1 cellular context compared by ENCODE assay signal in the genomic region with DNA sequence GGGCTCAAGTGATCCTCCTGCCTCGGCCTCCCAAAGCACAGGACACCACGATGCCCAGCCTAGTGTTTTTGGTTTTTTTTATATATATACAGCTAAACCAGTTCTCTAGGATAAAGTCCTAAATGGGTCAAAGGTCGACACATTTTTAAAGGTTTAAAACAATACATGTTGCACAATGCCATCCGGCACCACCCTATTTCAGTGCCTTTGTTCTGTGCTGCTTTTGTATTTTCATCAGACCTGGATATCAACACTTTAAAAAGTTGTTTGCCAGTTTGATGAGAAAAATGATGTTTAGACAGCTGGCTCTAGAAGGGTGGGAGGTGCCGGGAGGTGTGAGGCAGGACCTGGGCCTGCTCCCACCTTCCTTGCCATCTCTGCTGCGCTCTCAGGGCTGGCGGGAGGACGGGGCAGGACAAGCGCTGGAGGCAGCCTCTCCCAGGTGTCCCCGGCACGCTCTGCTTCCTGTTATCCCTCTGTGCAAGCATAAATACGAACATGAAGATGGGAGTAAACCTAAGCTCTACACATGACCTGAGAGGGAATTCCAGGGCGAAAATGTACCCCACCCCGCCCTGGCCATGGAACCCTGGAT.
TF ChIP-seq lines count a peak whose summit lies in the region.

No MANE protein-coding gene starts in this region.

TF ChIP-seq in HepG2, 621 proteins besides CTCF, POLR2A, EP300 and RAD21 (continued from another document):
- TF ChIP-seq, protein P1, sequence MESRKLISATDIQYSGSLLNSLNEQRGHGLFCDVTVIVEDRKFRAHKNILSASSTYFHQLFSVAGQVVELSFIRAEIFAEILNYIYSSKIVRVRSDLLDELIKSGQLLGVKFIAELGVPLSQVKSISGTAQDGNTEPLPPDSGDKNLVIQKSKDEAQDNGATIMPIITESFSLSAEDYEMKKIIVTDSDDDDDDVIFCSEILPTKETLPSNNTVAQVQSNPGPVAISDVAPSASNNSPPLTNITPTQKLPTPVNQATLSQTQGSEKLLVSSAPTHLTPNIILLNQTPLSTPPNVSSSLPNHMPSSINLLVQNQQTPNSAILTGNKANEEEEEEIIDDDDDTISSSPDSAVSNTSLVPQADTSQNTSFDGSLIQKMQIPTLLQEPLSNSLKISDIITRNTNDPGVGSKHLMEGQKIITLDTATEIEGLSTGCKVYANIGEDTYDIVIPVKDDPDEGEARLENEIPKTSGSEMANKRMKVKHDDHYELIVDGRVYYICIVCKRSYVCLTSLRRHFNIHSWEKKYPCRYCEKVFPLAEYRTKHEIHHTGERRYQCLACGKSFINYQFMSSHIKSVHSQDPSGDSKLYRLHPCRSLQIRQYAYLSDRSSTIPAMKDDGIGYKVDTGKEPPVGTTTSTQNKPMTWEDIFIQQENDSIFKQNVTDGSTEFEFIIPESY (CRISPR knock-in tag; IDR thresholded peaks at IDR 0.05): peak; percentile 76
- TF ChIP-seq ATAD3A (CRISPR knock-in tag; IDR thresholded peaks at IDR 0.05) (no peak), SOX6 (IDR thresholded peaks at IDR 0.05) (no peak), SOX6 (CRISPR knock-in tag; IDR thresholded peaks at IDR 0.05) (peak; percentile 48; the same call in 1 of the 2 replicates), SRSF4 (IDR thresholded peaks at IDR 0.05; ENCODE audit: low read depth, low read length, poor library complexity, severe bottlenecking) (no peak), ZNF430 (CRISPR knock-in tag; IDR thresholded peaks at IDR 0.05) (no peak), NAIF1 (CRISPR knock-in tag; IDR thresholded peaks at IDR 0.05; ENCODE audit: borderline replicate concordance) (no peak), CAMTA2 (CRISPR knock-in tag; IDR thresholded peaks at IDR 0.05; ENCODE audit: borderline replicate concordance) (no peak), ZNF598 (CRISPR knock-in tag; IDR thresholded peaks at IDR 0.05; ENCODE audit: borderline replicate concordance) (no peak), CEBPG (CRISPR knock-in tag; IDR thresholded peaks at IDR 0.05) (0 out of 2 replicates have a peak, but pooled peaks have one; percentile 10), ASH2L (IDR thresholded peaks at IDR 0.05; ENCODE audit: insufficient read length, low read depth, low read length) (no peak), CEBPB (IDR thresholded peaks at IDR 0.05; ENCODE audit: borderline replicate concordance, low read depth, low read length) (0 out of 2 replicates have a peak, but pooled peaks have one; percentile 47), FOSL1 (CRISPR knock-in tag; IDR thresholded peaks at IDR 0.05; ENCODE audit: borderline replicate concordance) (no peak), ZNF260 (CRISPR knock-in tag; IDR thresholded peaks at IDR 0.05; ENCODE audit: borderline replicate concordance, low read depth) (no peak), ZNF768 (CRISPR knock-in tag; IDR thresholded peaks at IDR 0.05) (peak; percentile 26; the same call in 1 of the 2 replicates), PAF1 (CRISPR knock-in tag; IDR thresholded peaks at IDR 0.05) (no peak), BRCA1 (CRISPR knock-in tag; IDR thresholded peaks at IDR 0.05) (no peak), TOE1 (CRISPR knock-in tag; IDR thresholded peaks at IDR 0.05) (no peak)
- TF ChIP-seq, protein P2, sequence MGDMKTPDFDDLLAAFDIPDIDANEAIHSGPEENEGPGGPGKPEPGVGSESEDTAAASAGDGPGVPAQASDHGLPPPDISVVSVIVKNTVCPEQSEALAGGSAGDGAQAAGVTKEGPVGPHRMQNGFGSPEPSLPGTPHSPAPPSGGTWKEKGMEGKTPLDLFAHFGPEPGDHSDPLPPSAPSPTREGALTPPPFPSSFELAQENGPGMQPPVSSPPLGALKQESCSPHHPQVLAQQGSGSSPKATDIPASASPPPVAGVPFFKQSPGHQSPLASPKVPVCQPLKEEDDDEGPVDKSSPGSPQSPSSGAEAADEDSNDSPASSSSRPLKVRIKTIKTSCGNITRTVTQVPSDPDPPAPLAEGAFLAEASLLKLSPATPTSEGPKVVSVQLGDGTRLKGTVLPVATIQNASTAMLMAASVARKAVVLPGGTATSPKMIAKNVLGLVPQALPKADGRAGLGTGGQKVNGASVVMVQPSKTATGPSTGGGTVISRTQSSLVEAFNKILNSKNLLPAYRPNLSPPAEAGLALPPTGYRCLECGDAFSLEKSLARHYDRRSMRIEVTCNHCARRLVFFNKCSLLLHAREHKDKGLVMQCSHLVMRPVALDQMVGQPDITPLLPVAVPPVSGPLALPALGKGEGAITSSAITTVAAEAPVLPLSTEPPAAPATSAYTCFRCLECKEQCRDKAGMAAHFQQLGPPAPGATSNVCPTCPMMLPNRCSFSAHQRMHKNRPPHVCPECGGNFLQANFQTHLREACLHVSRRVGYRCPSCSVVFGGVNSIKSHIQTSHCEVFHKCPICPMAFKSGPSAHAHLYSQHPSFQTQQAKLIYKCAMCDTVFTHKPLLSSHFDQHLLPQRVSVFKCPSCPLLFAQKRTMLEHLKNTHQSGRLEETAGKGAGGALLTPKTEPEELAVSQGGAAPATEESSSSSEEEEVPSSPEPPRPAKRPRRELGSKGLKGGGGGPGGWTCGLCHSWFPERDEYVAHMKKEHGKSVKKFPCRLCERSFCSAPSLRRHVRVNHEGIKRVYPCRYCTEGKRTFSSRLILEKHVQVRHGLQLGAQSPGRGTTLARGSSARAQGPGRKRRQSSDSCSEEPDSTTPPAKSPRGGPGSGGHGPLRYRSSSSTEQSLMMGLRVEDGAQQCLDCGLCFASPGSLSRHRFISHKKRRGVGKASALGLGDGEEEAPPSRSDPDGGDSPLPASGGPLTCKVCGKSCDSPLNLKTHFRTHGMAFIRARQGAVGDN (CRISPR knock-in tag; IDR thresholded peaks at IDR 0.05): peak; percentile 18; the same call in 1 of the 2 replicates
- TF ChIP-seq, protein P3, sequence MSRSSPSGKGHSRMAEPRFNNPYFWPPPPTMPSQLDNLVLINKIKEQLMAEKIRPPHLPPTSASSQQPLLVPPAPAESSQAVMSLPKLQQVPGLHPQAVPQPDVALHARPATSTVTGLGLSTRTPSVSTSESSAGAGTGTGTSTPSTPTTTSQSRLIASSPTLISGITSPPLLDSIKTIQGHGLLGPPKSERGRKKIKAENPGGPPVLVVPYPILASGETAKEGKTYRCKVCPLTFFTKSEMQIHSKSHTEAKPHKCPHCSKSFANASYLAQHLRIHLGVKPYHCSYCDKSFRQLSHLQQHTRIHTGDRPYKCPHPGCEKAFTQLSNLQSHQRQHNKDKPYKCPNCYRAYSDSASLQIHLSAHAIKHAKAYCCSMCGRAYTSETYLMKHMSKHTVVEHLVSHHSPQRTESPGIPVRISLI (CRISPR knock-in tag; IDR thresholded peaks at IDR 0.05; ENCODE audit: borderline replicate concordance): no peak
- TF ChIP-seq, protein P4, sequence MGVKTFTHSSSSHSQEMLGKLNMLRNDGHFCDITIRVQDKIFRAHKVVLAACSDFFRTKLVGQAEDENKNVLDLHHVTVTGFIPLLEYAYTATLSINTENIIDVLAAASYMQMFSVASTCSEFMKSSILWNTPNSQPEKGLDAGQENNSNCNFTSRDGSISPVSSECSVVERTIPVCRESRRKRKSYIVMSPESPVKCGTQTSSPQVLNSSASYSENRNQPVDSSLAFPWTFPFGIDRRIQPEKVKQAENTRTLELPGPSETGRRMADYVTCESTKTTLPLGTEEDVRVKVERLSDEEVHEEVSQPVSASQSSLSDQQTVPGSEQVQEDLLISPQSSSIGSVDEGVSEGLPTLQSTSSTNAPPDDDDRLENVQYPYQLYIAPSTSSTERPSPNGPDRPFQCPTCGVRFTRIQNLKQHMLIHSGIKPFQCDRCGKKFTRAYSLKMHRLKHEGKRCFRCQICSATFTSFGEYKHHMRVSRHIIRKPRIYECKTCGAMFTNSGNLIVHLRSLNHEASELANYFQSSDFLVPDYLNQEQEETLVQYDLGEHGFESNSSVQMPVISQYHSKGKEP (CRISPR knock-in tag; IDR thresholded peaks at IDR 0.05): no peak
- TF ChIP-seq, protein P5, sequence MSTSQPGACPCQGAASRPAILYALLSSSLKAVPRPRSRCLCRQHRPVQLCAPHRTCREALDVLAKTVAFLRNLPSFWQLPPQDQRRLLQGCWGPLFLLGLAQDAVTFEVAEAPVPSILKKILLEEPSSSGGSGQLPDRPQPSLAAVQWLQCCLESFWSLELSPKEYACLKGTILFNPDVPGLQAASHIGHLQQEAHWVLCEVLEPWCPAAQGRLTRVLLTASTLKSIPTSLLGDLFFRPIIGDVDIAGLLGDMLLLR (CRISPR knock-in tag; IDR thresholded peaks at IDR 0.05): no peak
- TF ChIP-seq, protein P6, sequence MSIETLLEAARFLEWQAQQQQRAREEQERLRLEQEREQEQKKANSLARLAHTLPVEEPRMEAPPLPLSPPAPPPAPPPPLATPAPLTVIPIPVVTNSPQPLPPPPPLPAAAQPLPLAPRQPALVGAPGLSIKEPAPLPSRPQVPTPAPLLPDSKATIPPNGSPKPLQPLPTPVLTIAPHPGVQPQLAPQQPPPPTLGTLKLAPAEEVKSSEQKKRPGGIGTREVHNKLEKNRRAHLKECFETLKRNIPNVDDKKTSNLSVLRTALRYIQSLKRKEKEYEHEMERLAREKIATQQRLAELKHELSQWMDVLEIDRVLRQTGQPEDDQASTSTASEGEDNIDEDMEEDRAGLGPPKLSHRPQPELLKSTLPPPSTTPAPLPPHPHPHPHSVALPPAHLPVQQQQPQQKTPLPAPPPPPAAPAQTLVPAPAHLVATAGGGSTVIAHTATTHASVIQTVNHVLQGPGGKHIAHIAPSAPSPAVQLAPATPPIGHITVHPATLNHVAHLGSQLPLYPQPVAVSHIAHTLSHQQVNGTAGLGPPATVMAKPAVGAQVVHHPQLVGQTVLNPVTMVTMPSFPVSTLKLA (IDR thresholded peaks at IDR 0.05): no peak
- TF ChIP-seq, protein P7, sequence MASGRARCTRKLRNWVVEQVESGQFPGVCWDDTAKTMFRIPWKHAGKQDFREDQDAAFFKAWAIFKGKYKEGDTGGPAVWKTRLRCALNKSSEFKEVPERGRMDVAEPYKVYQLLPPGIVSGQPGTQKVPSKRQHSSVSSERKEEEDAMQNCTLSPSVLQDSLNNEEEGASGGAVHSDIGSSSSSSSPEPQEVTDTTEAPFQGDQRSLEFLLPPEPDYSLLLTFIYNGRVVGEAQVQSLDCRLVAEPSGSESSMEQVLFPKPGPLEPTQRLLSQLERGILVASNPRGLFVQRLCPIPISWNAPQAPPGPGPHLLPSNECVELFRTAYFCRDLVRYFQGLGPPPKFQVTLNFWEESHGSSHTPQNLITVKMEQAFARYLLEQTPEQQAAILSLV (CRISPR knock-in tag; IDR thresholded peaks at IDR 0.05; ENCODE audit: borderline replicate concordance): no peak
- TF ChIP-seq, protein P8, sequence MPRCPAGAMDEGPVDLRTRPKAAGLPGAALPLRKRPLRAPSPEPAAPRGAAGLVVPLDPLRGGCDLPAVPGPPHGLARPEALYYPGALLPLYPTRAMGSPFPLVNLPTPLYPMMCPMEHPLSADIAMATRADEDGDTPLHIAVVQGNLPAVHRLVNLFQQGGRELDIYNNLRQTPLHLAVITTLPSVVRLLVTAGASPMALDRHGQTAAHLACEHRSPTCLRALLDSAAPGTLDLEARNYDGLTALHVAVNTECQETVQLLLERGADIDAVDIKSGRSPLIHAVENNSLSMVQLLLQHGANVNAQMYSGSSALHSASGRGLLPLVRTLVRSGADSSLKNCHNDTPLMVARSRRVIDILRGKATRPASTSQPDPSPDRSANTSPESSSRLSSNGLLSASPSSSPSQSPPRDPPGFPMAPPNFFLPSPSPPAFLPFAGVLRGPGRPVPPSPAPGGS (CRISPR knock-in tag; IDR thresholded peaks at IDR 0.05): no peak
- TF ChIP-seq, protein P9, sequence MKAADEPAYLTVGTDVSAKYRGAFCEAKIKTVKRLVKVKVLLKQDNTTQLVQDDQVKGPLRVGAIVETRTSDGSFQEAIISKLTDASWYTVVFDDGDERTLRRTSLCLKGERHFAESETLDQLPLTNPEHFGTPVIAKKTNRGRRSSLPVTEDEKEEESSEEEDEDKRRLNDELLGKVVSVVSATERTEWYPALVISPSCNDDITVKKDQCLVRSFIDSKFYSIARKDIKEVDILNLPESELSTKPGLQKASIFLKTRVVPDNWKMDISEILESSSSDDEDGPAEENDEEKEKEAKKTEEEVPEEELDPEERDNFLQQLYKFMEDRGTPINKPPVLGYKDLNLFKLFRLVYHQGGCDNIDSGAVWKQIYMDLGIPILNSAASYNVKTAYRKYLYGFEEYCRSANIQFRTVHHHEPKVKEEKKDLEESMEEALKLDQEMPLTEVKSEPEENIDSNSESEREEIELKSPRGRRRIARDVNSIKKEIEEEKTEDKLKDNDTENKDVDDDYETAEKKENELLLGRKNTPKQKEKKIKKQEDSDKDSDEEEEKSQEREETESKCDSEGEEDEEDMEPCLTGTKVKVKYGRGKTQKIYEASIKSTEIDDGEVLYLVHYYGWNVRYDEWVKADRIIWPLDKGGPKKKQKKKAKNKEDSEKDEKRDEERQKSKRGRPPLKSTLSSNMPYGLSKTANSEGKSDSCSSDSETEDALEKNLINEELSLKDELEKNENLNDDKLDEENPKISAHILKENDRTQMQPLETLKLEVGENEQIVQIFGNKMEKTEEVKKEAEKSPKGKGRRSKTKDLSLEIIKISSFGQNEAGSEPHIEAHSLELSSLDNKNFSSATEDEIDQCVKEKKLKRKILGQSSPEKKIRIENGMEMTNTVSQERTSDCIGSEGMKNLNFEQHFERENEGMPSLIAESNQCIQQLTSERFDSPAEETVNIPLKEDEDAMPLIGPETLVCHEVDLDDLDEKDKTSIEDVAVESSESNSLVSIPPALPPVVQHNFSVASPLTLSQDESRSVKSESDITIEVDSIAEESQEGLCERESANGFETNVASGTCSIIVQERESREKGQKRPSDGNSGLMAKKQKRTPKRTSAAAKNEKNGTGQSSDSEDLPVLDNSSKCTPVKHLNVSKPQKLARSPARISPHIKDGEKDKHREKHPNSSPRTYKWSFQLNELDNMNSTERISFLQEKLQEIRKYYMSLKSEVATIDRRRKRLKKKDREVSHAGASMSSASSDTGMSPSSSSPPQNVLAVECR (CRISPR knock-in tag; IDR thresholded peaks at IDR 0.05; ENCODE audit: borderline replicate concordance): no peak
- TF ChIP-seq, protein P10, sequence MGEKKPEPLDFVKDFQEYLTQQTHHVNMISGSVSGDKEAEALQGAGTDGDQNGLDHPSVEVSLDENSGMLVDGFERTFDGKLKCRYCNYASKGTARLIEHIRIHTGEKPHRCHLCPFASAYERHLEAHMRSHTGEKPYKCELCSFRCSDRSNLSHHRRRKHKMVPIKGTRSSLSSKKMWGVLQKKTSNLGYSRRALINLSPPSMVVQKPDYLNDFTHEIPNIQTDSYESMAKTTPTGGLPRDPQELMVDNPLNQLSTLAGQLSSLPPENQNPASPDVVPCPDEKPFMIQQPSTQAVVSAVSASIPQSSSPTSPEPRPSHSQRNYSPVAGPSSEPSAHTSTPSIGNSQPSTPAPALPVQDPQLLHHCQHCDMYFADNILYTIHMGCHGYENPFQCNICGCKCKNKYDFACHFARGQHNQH (CRISPR knock-in tag; IDR thresholded peaks at IDR 0.05): no peak
